In genomic region chr6:97049254-97050004, GRCh38 we compare ENCODE assay signal across 8 cellular contexts.
A peak's percentile ranks its signal among the peaks of the same experiment; 100 is the strongest.
DNase-seq lines count a peak whose midpoint lies in the region; ATAC-seq and TF ChIP-seq lines count a peak whose summit lies in the region.

No MANE protein-coding gene starts in this region.

- peak overlapping the region; percentile 21; the same call in 1 of the 2 replicates for H3K4me3 ChIP-seq in GM12864 (ENCODE audit: low read depth, low read length)

- H3K4me1 Mint-ChIP-seq in activated T-helper 17 cell treated with anti-CD3 and anti-CD28 coated beads, Interleukin-2, amount 50 U/mL, for 72 hours, result peaks cover 4% of the 10 kb centered on the region
- H3K4me1 Mint-ChIP-seq in osteocyte (ENCODE audit: unreplicated experiment), result no peaks in the 10 kb centered on the region

- H3K4me3 Mint-ChIP-seq in activated T-helper 17 cell treated with anti-CD3 and anti-CD28 coated beads, Interleukin-2, amount 50 U/mL, for 72 hours, result peak overlapping the region; percentile 15
- no peak overlapping the region for H3K4me3 Mint-ChIP-seq in osteocyte (ENCODE audit: unreplicated experiment)

- no peaks in the 10 kb centered on the region for H3K36me3 Mint-ChIP-seq in activated T-helper 17 cell treated with anti-CD3 and anti-CD28 coated beads, Interleukin-2, amount 50 U/mL, for 72 hours (ENCODE audit: low read depth)
- no peaks in the 10 kb centered on the region for H3K36me3 Mint-ChIP-seq in osteocyte (ENCODE audit: unreplicated experiment)

- DNase-seq in GM12864 (ENCODE audit: low read depth), result peak; percentile 73
- DNase-seq in stimulated activated CD4-positive, alpha-beta T cell treated with anti-CD3 and anti-CD28 coated beads, Interleukin-4, amount 100 ng/mL, for 24 hours, result peak; percentile 43
- DNase-seq in GDM1 (lab: John Stamatoyannopoulos, UW), result no peak
- DNase-seq in NCI-H2171 treated with DMSO at 0.1 percent for 48 hours (lab: John Stamatoyannopoulos, UW), result no peak
- no peak for DNase-seq in osteocyte (ENCODE audit: extremely low spot score, unreplicated experiment)

- ATAC-seq in GM21360 (IDR thresholded peaks at IDR 0.05; ENCODE audit: unreplicated experiment) (peak; percentile 97), HG03457 (IDR thresholded peaks at IDR 0.05; ENCODE audit: unreplicated experiment) (peak; percentile 88)
- peak; percentile 93 for ATAC-seq in activated T-helper 17 cell treated with anti-CD3 and anti-CD28 coated beads, Interleukin-2, amount 50 U/mL, for 72 hours (replicated peaks)

- no peaks in the 10 kb centered on the region for H3K27me3 Mint-ChIP-seq in activated T-helper 17 cell treated with anti-CD3 and anti-CD28 coated beads, Interleukin-2, amount 50 U/mL, for 72 hours
- peaks cover 35% of the 10 kb centered on the region for H3K27me3 Mint-ChIP-seq in osteocyte (ENCODE audit: unreplicated experiment)

- TF ChIP-seq CTCF in GM12864 (IDR thresholded peaks at IDR 0.05; ENCODE audit: low read depth, low read length, missing control alignments), result no peak
- TF ChIP-seq CTCF in osteocyte (IDR thresholded peaks at IDR 0.05), result no peak

- H3K27ac Mint-ChIP-seq in activated T-helper 17 cell treated with anti-CD3 and anti-CD28 coated beads, Interleukin-2, amount 50 U/mL, for 72 hours, result peak overlapping the region; percentile 73
- H3K27ac Mint-ChIP-seq in osteocyte (ENCODE audit: unreplicated experiment), result no peak overlapping the region

- no peaks in the 10 kb centered on the region for H3K9me3 Mint-ChIP-seq in activated T-helper 17 cell treated with anti-CD3 and anti-CD28 coated beads, Interleukin-2, amount 50 U/mL, for 72 hours
- H3K9me3 Mint-ChIP-seq in osteocyte (ENCODE audit: unreplicated experiment), result no peaks in the 10 kb centered on the region

Comparison
In these comparisons a context has a peak if more than half of its experiments do, and no peak if none do; other contexts are left out.
1. DNase-seq: peak in GM12864 (single experiment) and stimulated activated CD4-positive, alpha-beta T cell treated with anti-CD3 and anti-CD28 coated beads, Interleukin-4, amount 100 ng/mL, for 24 hours (single experiment); none in GDM1 (single experiment), NCI-H2171 treated with DMSO at 0.1 percent for 48 hours (single experiment) and osteocyte (single experiment).
2. Peak in every context shown above with its lines, with median percentiles within 50 percentile points of each other: ATAC-seq.